In genomic region chr1:156602557-156602993, GRCh38 we compare ENCODE assay signal across 1 cellular context.
TF ChIP-seq lines count a peak whose summit lies in the region.

No MANE protein-coding gene starts in this region.

TF ChIP-seq in HEK293, 187 proteins besides CTCF, POLR2A, EP300 and RAD21 (continued from another document and continues in another):
- TF ChIP-seq ZBTB44 (tag by site-specific recombination; IDR thresholded peaks at IDR 0.05) = no peak
- TF ChIP-seq ZNF223 (tag by site-specific recombination; IDR thresholded peaks at IDR 0.05) = no peak
- no peak for TF ChIP-seq ZNF48 (tag by site-specific recombination; IDR thresholded peaks at IDR 0.05)
- TF ChIP-seq OSR2 (tag by site-specific recombination; IDR thresholded peaks at IDR 0.05) = no peak
- no peak for TF ChIP-seq ZNF768 (tag by site-specific recombination; IDR thresholded peaks at IDR 0.05)
- TF ChIP-seq ZBTB8A (tag by site-specific recombination; IDR thresholded peaks at IDR 0.05) = no peak; the same call in 1 of the 2 replicates
- TF ChIP-seq ZNF23 (tag by site-specific recombination; IDR thresholded peaks at IDR 0.05; ENCODE audit: borderline replicate concordance) = no peak
- TF ChIP-seq PRDM1 (tag by site-specific recombination; IDR thresholded peaks at IDR 0.05) = no peak
- 0 out of 2 replicates have a peak, but pooled peaks have one; percentile 11 for TF ChIP-seq GLIS2 (tag by site-specific recombination; IDR thresholded peaks at IDR 0.05)
- TF ChIP-seq ZNF837 (tag by site-specific recombination; IDR thresholded peaks at IDR 0.05) = no peak
- peak; percentile 58; the same call in 1 of the 2 replicates for TF ChIP-seq ZNF76 (tag by site-specific recombination; IDR thresholded peaks at IDR 0.05; ENCODE audit: borderline replicate concordance, low read depth)
- 0 out of 2 replicates have a peak, but pooled peaks have one; percentile 27 for TF ChIP-seq WT1 (tag by site-specific recombination; IDR thresholded peaks at IDR 0.05)
- no peak for TF ChIP-seq ZNF561 (tag by site-specific recombination; IDR thresholded peaks at IDR 0.05; ENCODE audit: borderline replicate concordance)
- no peak for TF ChIP-seq ZNF488 (tag by site-specific recombination; IDR thresholded peaks at IDR 0.05)
- TF ChIP-seq ZNF548 (tag by site-specific recombination; IDR thresholded peaks at IDR 0.05) = no peak
- no peak for TF ChIP-seq ZXDB (tag by site-specific recombination; IDR thresholded peaks at IDR 0.05)
- TF ChIP-seq ZNF521 (tag by site-specific recombination; IDR thresholded peaks at IDR 0.05) = no peak
- no peak for TF ChIP-seq ZBTB49 (tag by site-specific recombination; IDR thresholded peaks at IDR 0.05; ENCODE audit: low read depth)
- TF ChIP-seq ZNF433 (tag by site-specific recombination; IDR thresholded peaks at IDR 0.05; ENCODE audit: low read depth) = no peak
- TF ChIP-seq PRDM10 (tag by site-specific recombination; IDR thresholded peaks at IDR 0.05) = peak; percentile 63
- peak; percentile 57 for TF ChIP-seq ZFHX2 (tag by site-specific recombination; conservative IDR thresholded peaks at IDR 0.05)
- no peak for TF ChIP-seq ZNF501 (tag by site-specific recombination; IDR thresholded peaks at IDR 0.05)
- no peak for TF ChIP-seq ZNF112 (tag by site-specific recombination; IDR thresholded peaks at IDR 0.05)
- TF ChIP-seq ZNF138 (tag by site-specific recombination; IDR thresholded peaks at IDR 0.05; ENCODE audit: borderline replicate concordance) = no peak
- TF ChIP-seq AEBP2 (tag by site-specific recombination; IDR thresholded peaks at IDR 0.05; ENCODE audit: borderline replicate concordance) = no peak
- no peak for TF ChIP-seq ZNF311 (tag by site-specific recombination; IDR thresholded peaks at IDR 0.05; ENCODE audit: borderline replicate concordance)
- 0 out of 2 replicates have a peak, but pooled peaks have one; percentile 49 for TF ChIP-seq ZNF692 (tag by site-specific recombination; IDR thresholded peaks at IDR 0.05)
- TF ChIP-seq ZNF426 (tag by site-specific recombination; IDR thresholded peaks at IDR 0.05) = no peak
- no peak for TF ChIP-seq ZNF792 (tag by site-specific recombination; IDR thresholded peaks at IDR 0.05)
- TF ChIP-seq ZNF404 (tag by site-specific recombination; IDR thresholded peaks at IDR 0.05) = no peak
- TF ChIP-seq MYNN (tag by site-specific recombination; IDR thresholded peaks at IDR 0.05; ENCODE audit: borderline replicate concordance) = no peak
- TF ChIP-seq ELK4 (IDR thresholded peaks at IDR 0.05; ENCODE audit: borderline replicate concordance, low read depth, low read length) = peak; percentile 3; the same call in 1 of the 2 replicates
- TF ChIP-seq ZNF146 (tag by site-specific recombination; IDR thresholded peaks at IDR 0.05) = no peak
- TF ChIP-seq GLI2 (tag by site-specific recombination; IDR thresholded peaks at IDR 0.05; ENCODE audit: borderline replicate concordance, low read depth) = no peak
- no peak for TF ChIP-seq BCL11B (tag by site-specific recombination; IDR thresholded peaks at IDR 0.05; ENCODE audit: low read depth)
- peak; percentile 99 for TF ChIP-seq PRDM4 (tag by site-specific recombination; IDR thresholded peaks at IDR 0.05)
- no peak for TF ChIP-seq KLF7 (tag by site-specific recombination; IDR thresholded peaks at IDR 0.05; ENCODE audit: borderline replicate concordance)
- TF ChIP-seq ZNF366 (tag by site-specific recombination; conservative IDR thresholded peaks at IDR 0.05) = peak; percentile 22; the same call in 1 of the 2 replicates
- TF ChIP-seq ZNF664 (tag by site-specific recombination; IDR thresholded peaks at IDR 0.05) = no peak
- no peak for TF ChIP-seq ZFP3 (tag by site-specific recombination; IDR thresholded peaks at IDR 0.05; ENCODE audit: low read depth)
- no peak for TF ChIP-seq PBX3 (CRISPR knock-in tag; IDR thresholded peaks at IDR 0.05)
- no peak for TF ChIP-seq ZNF114 (tag by site-specific recombination; IDR thresholded peaks at IDR 0.05)
- TF ChIP-seq FEZF1 (tag by site-specific recombination; IDR thresholded peaks at IDR 0.05) = no peak
- TF ChIP-seq ZNF174 (tag by site-specific recombination; IDR thresholded peaks at IDR 0.05) = no peak
- TF ChIP-seq KLF9 (tag by site-specific recombination; IDR thresholded peaks at IDR 0.05; ENCODE audit: low read depth) = no peak
- TF ChIP-seq KLF8 (tag by site-specific recombination; IDR thresholded peaks at IDR 0.05) = 0 out of 2 replicates have a peak, but pooled peaks have one; percentile 23
- no peak for TF ChIP-seq ZNF830 (tag by site-specific recombination; IDR thresholded peaks at IDR 0.05; ENCODE audit: low read depth)
- no peak for TF ChIP-seq ZNF677 (tag by site-specific recombination; IDR thresholded peaks at IDR 0.05)
- 0 out of 2 replicates have a peak, but pooled peaks have one; percentile 18 for TF ChIP-seq MZF1 (tag by site-specific recombination; IDR thresholded peaks at IDR 0.05; ENCODE audit: borderline replicate concordance)
- no peak for TF ChIP-seq ZNF184 (tag by site-specific recombination; IDR thresholded peaks at IDR 0.05)
- no peak for TF ChIP-seq ZNF600 (tag by site-specific recombination; IDR thresholded peaks at IDR 0.05)
- TF ChIP-seq ZNF660 (tag by site-specific recombination; IDR thresholded peaks at IDR 0.05) = peak; percentile 41; the same call in 1 of the 2 replicates
- 0 out of 2 replicates have a peak, but pooled peaks have one; percentile 13 for TF ChIP-seq ZNF391 (tag by site-specific recombination; IDR thresholded peaks at IDR 0.05; ENCODE audit: borderline replicate concordance, low read depth)
- TF ChIP-seq ZNF202 (tag by site-specific recombination; IDR thresholded peaks at IDR 0.05; ENCODE audit: borderline replicate concordance) = no peak
